Comparison of ENCODE assay signal across 8 cellular contexts in the genomic region with DNA sequence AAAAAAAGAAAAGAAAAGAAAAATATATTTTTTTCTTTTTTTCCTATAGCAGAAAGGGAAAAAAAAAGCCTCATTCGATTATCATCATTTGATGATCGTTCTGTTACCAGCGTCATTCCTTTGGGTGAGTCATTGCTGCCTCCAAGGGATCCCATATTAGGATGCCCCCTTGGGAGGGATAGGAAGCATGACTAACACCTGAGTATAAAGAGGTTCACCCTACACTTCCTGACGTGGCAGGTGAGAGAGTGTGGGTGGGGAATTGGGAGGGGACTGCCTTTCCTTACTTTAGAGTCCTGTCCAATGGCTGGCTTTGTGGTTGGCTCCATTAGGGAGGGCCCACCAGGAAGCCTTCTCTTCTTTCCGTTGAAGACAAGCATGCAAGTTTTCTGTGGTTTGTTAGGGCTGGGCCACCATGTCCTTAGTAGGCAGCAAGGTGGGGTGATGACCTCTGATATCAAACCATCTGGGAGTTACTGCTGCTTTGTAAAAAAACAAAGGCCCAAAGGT. TPM values are rescaled to one million over a fixed set of nuclear protein-coding genes. Genes with fewer than 3 reads are reported as not detected.
DNase-seq lines count a peak whose midpoint lies in the region; ATAC-seq, FAIRE-seq and TF ChIP-seq lines count a peak whose summit lies in the region.

No MANE protein-coding gene starts in this region.

- 19 to 51% (median 45%) methylated on average over 5 of the region's 5 CpGs for WGBS in small intestine, 3 donors

- FAIRE-seq in bronchial epithelial cell (lab: Jason Lieb, UNC) = peak; percentile 73
- no peak for FAIRE-seq in small intestine (lab: Jason Lieb, UNC)

- CTCF ChIA-PET in PC-9 (lab: Charles Lee) = no interaction called here

- POLR2A ChIA-PET in PC-9 (lab: Charles Lee; ENCODE audit: unreplicated experiment) = interaction anchor here (0.6 to 0.7 kb wide), 2 partner anchors 53 to 59 kb away, joined by 3 to 8 read pairs; no protein-coding TSS in a partner anchor

- H3K27me3 Mint-ChIP-seq in immature natural killer cell (ENCODE audit: low read depth in 3 of 3) = peaks cover 0 to 3% (median 2%) of the 10 kb centered on the region in 3 donors

- no peaks in the 10 kb centered on the region for H3K4me1 Mint-ChIP-seq in immature natural killer cell

- H4K20me1 ChIP-seq in PC-9 (ENCODE audit: insufficient read depth) = no peaks in the 10 kb centered on the region

- peak overlapping the region; percentile 82 for H3K4me2 ChIP-seq in PC-9

- H3K27ac Mint-ChIP-seq in immature natural killer cell = no peak overlapping the region

- no peak overlapping the region for H3K4me3 Mint-ChIP-seq in immature natural killer cell

- H3K27me3 ChIP-seq in PC-9 (ENCODE audit: insufficient read depth, low read depth) (no peaks in the 10 kb centered on the region), bronchial epithelial cell (ENCODE audit: control insufficient read depth, insufficient read depth, low read length) (no peaks in the 10 kb centered on the region), small intestine (ENCODE audit: control insufficient read depth in 2 of 2, insufficient read depth in 2 of 2, low read length in 2 of 2) (no peaks in the 10 kb centered on the region)

- DNase-seq in GM03348 (ENCODE audit: low spot score) (peak; percentile 77), PC-9 (peak; percentile 97 to 100), bronchial epithelial cell (ENCODE audit: low read depth) (peak; percentile 99), small intestine (peak; percentile 58), immature natural killer cell (no peak), NOMO-1 treated with DMSO at 0.1 percent for 48 hours (lab: John Stamatoyannopoulos, UW; ENCODE audit: unreplicated experiment) (no peak)

- intact Hi-C loops in PC-9 (cut with micrococcal nuclease; ENCODE audit: unreplicated experiment) = loop anchor here (1.0 to 2.0 kb wide), 10 partner anchors 22 to 254 kb away; a partner anchor contains a TSS

- no peak for ATAC-seq in HG03354 (IDR thresholded peaks at IDR 0.05; ENCODE audit: poor library complexity, severe bottlenecking, unreplicated experiment)
- ATAC-seq in GM19467 (IDR thresholded peaks at IDR 0.05; ENCODE audit: unreplicated experiment) = no peak

- H3K9me3 ChIP-seq in PC-9 (ENCODE audit: insufficient read depth, low read depth) = no peaks in the 10 kb centered on the region; the same call in 1 of the 2 replicates
- no peaks in the 10 kb centered on the region for H3K9me3 ChIP-seq in small intestine (ENCODE audit: control insufficient read depth, low read depth)

- no peaks in the 10 kb centered on the region for H3K36me3 Mint-ChIP-seq in immature natural killer cell

- peak overlapping the region; percentile 17; the same call in 1 of the 2 replicates for H2AFZ ChIP-seq in PC-9

- H3K4me3 ChIP-seq in PC-9 (peak overlapping the region; percentile 54), bronchial epithelial cell (ENCODE audit: low read depth, low read length) (no peak overlapping the region), small intestine (ENCODE audit: low read depth in 1 of 2, low read length in 2 of 2) (no peak overlapping the region)

- no peaks in the 10 kb centered on the region for H3K9me2 ChIP-seq in PC-9 (ENCODE audit: insufficient read depth)

- H3K9me3 Mint-ChIP-seq in immature natural killer cell = no peaks in the 10 kb centered on the region

- peaks cover 43% of the 10 kb centered on the region for H3F3A ChIP-seq in PC-9 (ENCODE audit: insufficient read depth, low read depth)

- H3K27ac ChIP-seq in PC-9 (peak overlapping the region; percentile 95), small intestine (ENCODE audit: low read depth in 1 of 2, low read length in 1 of 2) (peak overlapping the region in 1 of 2 donors; percentile 81)

- H3K4me1 ChIP-seq in PC-9 (replicated peaks; ENCODE audit: insufficient read depth) = peaks cover 82% of the 10 kb centered on the region
- H3K4me1 ChIP-seq in small intestine (ENCODE audit: control insufficient read depth in 2 of 2, insufficient read depth in 1 of 2, low read depth in 1 of 2, low read length in 1 of 2) = peaks cover 0 to 14% of the 10 kb centered on the region in 2 donors

- peaks cover 20% of the 10 kb centered on the region for H3K79me2 ChIP-seq in PC-9 (ENCODE audit: low read depth)

- H3K36me3 ChIP-seq in PC-9 (ENCODE audit: low read depth) = peaks cover 3% of the 10 kb centered on the region; the same call in 1 of the 2 replicates
- no peaks in the 10 kb centered on the region for H3K36me3 ChIP-seq in bronchial epithelial cell (ENCODE audit: control insufficient read depth, insufficient read depth, low read length)
- H3K36me3 ChIP-seq in small intestine (ENCODE audit: control insufficient read depth in 2 of 2, insufficient read depth in 2 of 2, low read length in 2 of 2) = no peaks in the 10 kb centered on the region

- no peak; the same call in 1 of the 2 replicates for TF ChIP-seq CTCF in PC-9 (conservative IDR thresholded peaks at IDR 0.05)
- TF ChIP-seq CTCF in bronchial epithelial cell (IDR thresholded peaks at IDR 0.05; ENCODE audit: insufficient read depth, low read length, severe bottlenecking) = no peak

- no TSS peak for BruUV-seq in PC-9 (replicated peaks; lab: Mats Ljungman, UMichigan)

RNA-seq across cellular contexts. Expression of a gene that starts 56.1 kb away (rescaled TPM):
- total RNA-seq in PC-9 (2021) (134 and 135 TPM in 2 replicates), bronchial epithelial cell (16.3 and 27.5 TPM in 2 replicates)
- polyA plus RNA-seq in small intestine (10 to 100 TPM in 1 of 3 donors, 1 to 10 TPM in 2; 4.7 to 52.1 (median 5.1) TPM), immature natural killer cell (10 to 100 TPM in 2 of 3 donors, 1 to 10 TPM in 1; 6.5 to 11.1 (median 11.0) TPM)

Comparison
In these comparisons a context has a peak if more than half of its experiments do, and no peak if none do; other contexts are left out.
1. DNase-seq: peak in GM03348 (single experiment), PC-9 (2 of 2), bronchial epithelial cell (single experiment) and small intestine (single experiment); none in immature natural killer cell (0 of 3) and NOMO-1 treated with DMSO at 0.1 percent for 48 hours (single experiment).